1 cellular context compared by ENCODE assay signal in genomic region chr10:14578060-14578952, GRCh38.
TF ChIP-seq lines count a peak whose summit lies in the region.

No MANE protein-coding gene starts in this region.

TF ChIP-seq in GM12878, 131 proteins besides CTCF, POLR2A, EP300 and RAD21 (continued from another document):
- TF ChIP-seq E4F1 (IDR thresholded peaks at IDR 0.05; ENCODE audit: borderline replicate concordance, partially characterized antibody) = no peak
- no peak for TF ChIP-seq SMAD5 (IDR thresholded peaks at IDR 0.05; ENCODE audit: low read depth)
- TF ChIP-seq BHLHE40 (IDR thresholded peaks at IDR 0.05; ENCODE audit: borderline replicate concordance in 1 of 2, low read depth in 2 of 2, low read length in 1 of 2) = no peak
- no peak for TF ChIP-seq GABPA (IDR thresholded peaks at IDR 0.05; ENCODE audit: low read depth)
